23 cellular contexts compared by ENCODE assay signal in genomic region chr5:139794067-139794846, GRCh38. TPM values are rescaled to one million over a fixed set of nuclear protein-coding genes. Genes with fewer than 3 reads are reported as not detected.
DNase-seq lines count a peak whose midpoint lies in the region; ATAC-seq, FAIRE-seq and TF ChIP-seq lines count a peak whose summit lies in the region.
"Had no signal": no experiment of that assay in that cellular context is flagged by ENCODE, and none has a peak within 500 bp of the region (broad histone marks: within the 10 kb centered on the region; RNA-seq: fewer than 3 reads in every experiment).

No MANE protein-coding gene starts in this region.

- in situ Hi-C loops in K562 (cut with MboI), result no loop called here

- H3K4me3 ChIP-seq in CD4-positive, CD25-positive, alpha-beta regulatory T cell (ENCODE audit: low read depth, low read length), result no peak overlapping the region
- H3K4me3 ChIP-seq in CD8-positive, alpha-beta memory T cell (ENCODE audit: low read length), result no peak overlapping the region
- no peak overlapping the region for H3K4me3 ChIP-seq in K562

- intact Hi-C loops in K562 (cut with micrococcal nuclease) (no loop called here), natural killer cell (cut with micrococcal nuclease) (no loop called here)

- no peak overlapping the region for H3K27ac ChIP-seq in CD4-positive, CD25-positive, alpha-beta regulatory T cell (ENCODE audit: insufficient read depth, low read length, poor library complexity, severe bottlenecking)
- no peak overlapping the region for H3K27ac ChIP-seq in CD8-positive, alpha-beta memory T cell (ENCODE audit: low read depth, low read length)
- H3K27ac ChIP-seq in K562 (ENCODE audit: extremely low read depth, low read depth, low read length), result no peak overlapping the region
- H3K27ac ChIP-seq: thoracic aorta, WERI-Rb-1 had no signal

- TF ChIP-seq RAD21 in K562 (CRISPR knock-in tag; conservative IDR thresholded peaks at IDR 0.05 in 1 of 2, IDR thresholded peaks at IDR 0.05 in 1 of 2), result no peak

- no peaks in the 10 kb centered on the region for H3K9me3 Mint-ChIP-seq in CD4-positive, CD25-positive, alpha-beta regulatory T cell
- H3K9me3 Mint-ChIP-seq in CD8-positive, alpha-beta memory T cell, result no peaks in the 10 kb centered on the region
- no peaks in the 10 kb centered on the region for H3K9me3 Mint-ChIP-seq in natural killer cell
- H3K9me3 Mint-ChIP-seq: T-helper 1 cell treated with Interleukin-12 subunit alpha and Interleukin-12 subunit beta and Interleukin-4 antibody, amounts not matched to agents 30 μg/mL and 1 μg/mL, for 36 hours had no signal

- peaks cover 13% of the 10 kb centered on the region for H3K4me1 ChIP-seq in CD4-positive, CD25-positive, alpha-beta regulatory T cell (ENCODE audit: control insufficient read depth, insufficient read depth, low read length, poor library complexity, severe bottlenecking)
- no peaks in the 10 kb centered on the region for H3K4me1 ChIP-seq in CD8-positive, alpha-beta memory T cell (ENCODE audit: insufficient read depth, low read length)
- H3K4me1 ChIP-seq in K562 (replicated peaks in 1 of 2; ENCODE audit: control insufficient read depth in 2 of 2, insufficient read depth in 2 of 2, low read length in 2 of 2), result peaks cover 0 to 20% of the 10 kb centered on the region in 2 experiments; a peak in 2 of 5 replicates

- H3K36me3 ChIP-seq in CD4-positive, CD25-positive, alpha-beta regulatory T cell (ENCODE audit: control insufficient read depth, insufficient read depth, low read length), result no peaks in the 10 kb centered on the region
- no peaks in the 10 kb centered on the region for H3K36me3 ChIP-seq in CD8-positive, alpha-beta memory T cell (ENCODE audit: insufficient read depth, low read length)
- no peaks in the 10 kb centered on the region for H3K36me3 ChIP-seq in K562 (ENCODE audit: control insufficient read depth, insufficient read depth, low read length)
- H3K36me3 ChIP-seq: thoracic aorta, WERI-Rb-1 had no signal

- no peaks in the 10 kb centered on the region for H3K79me2 ChIP-seq in K562 (ENCODE audit: control insufficient read depth, insufficient read depth, low read length)

- no peaks in the 10 kb centered on the region for H3K36me3 Mint-ChIP-seq in CD4-positive, CD25-positive, alpha-beta regulatory T cell
- H3K36me3 Mint-ChIP-seq in CD8-positive, alpha-beta memory T cell, result peaks cover 0 to 5% (median 0%) of the 10 kb centered on the region in 3 donors
- H3K36me3 Mint-ChIP-seq in natural killer cell, result no peaks in the 10 kb centered on the region

- no peaks in the 10 kb centered on the region for H3K9me3 ChIP-seq in CD4-positive, CD25-positive, alpha-beta regulatory T cell (ENCODE audit: control insufficient read depth in 2 of 2, low read length in 2 of 2)
- H3K9me3 ChIP-seq in CD8-positive, alpha-beta memory T cell (ENCODE audit: low read length), result no peaks in the 10 kb centered on the region
- no peaks in the 10 kb centered on the region for H3K9me3 ChIP-seq in K562 (replicated peaks; ENCODE audit: control insufficient read depth, insufficient read depth, low read depth, low read length)
- H3K9me3 ChIP-seq: thoracic aorta had no signal

- CTCF ChIA-PET in CD8-positive, alpha-beta memory T cell (lab: Charles Lee), result interaction anchor here (1.4 to 1.6 kb wide), 3 partner anchors 9 to 174 kb away, joined by 4 to 9 read pairs (median 5); no protein-coding TSS in a partner anchor
- CTCF ChIA-PET in K562 (lab: Yijun Ruan, JAX; ENCODE audit: low intra/inter-chr PET ratio), result no interaction called here

- no TSS peak for BruUV-seq in K562 (replicated peaks; lab: Mats Ljungman, UMichigan)

- no peak overlapping the region for H3K9ac ChIP-seq in K562 (ENCODE audit: insufficient read depth in 1 of 2, low read depth in 2 of 2, low read length in 2 of 2)

- TF ChIP-seq POLR2A in K562 (conservative IDR thresholded peaks at IDR 0.05), result no peak

- FAIRE-seq in K562 (lab: Jason Lieb, UNC), result no peak
- FAIRE-seq: D721Med, frontal cortex, GM19239 had no signal

- H3K4me1 Mint-ChIP-seq in CD4-positive, CD25-positive, alpha-beta regulatory T cell, result peaks cover 0 to 19% (median 4%) of the 10 kb centered on the region in 4 donors
- peaks cover 5 to 18% (median 8%) of the 10 kb centered on the region in 3 donors for H3K4me1 Mint-ChIP-seq in CD8-positive, alpha-beta memory T cell
- peaks cover 0 to 6% of the 10 kb centered on the region in 2 donors for H3K4me1 Mint-ChIP-seq in natural killer cell

- no peak overlapping the region for H3K27ac Mint-ChIP-seq in CD4-positive, CD25-positive, alpha-beta regulatory T cell
- H3K27ac Mint-ChIP-seq in CD8-positive, alpha-beta memory T cell, result no peak overlapping the region
- H3K27ac Mint-ChIP-seq in natural killer cell, result no peak overlapping the region
- H3K27ac Mint-ChIP-seq: T-helper 1 cell treated with Interleukin-12 subunit alpha and Interleukin-12 subunit beta and Interleukin-4 antibody, amounts not matched to agents 30 μg/mL and 1 μg/mL, for 36 hours had no signal

- peaks cover 11% of the 10 kb centered on the region; the same call in 1 of the 2 replicates for H4K20me1 ChIP-seq in K562 (replicated peaks; ENCODE audit: control insufficient read depth, insufficient read depth, low read length)

- peak overlapping the region in 3 of 4 donors; percentile 45 to 78 (median 71) for H3K4me3 Mint-ChIP-seq in CD4-positive, CD25-positive, alpha-beta regulatory T cell
- peak overlapping the region; percentile 16 to 87 (median 63) for H3K4me3 Mint-ChIP-seq in CD8-positive, alpha-beta memory T cell
- peak overlapping the region; percentile 73 for H3K4me3 Mint-ChIP-seq in natural killer cell
- H3K4me3 Mint-ChIP-seq: T-helper 1 cell treated with Interleukin-12 subunit alpha and Interleukin-12 subunit beta and Interleukin-4 antibody, amounts not matched to agents 30 μg/mL and 1 μg/mL, for 36 hours had no signal

- no peak for TF ChIP-seq CTCF in K562 (IDR thresholded peaks at IDR 0.05 in 2 of 3, conservative IDR thresholded peaks at IDR 0.05 in 1 of 3; ENCODE audit: insufficient read depth in 2 of 3, low read depth in 1 of 3, low read length in 3 of 3)
- TF ChIP-seq CTCF in natural killer cell (IDR thresholded peaks at IDR 0.05), result no peak

- POLR2A ChIA-PET in CD8-positive, alpha-beta memory T cell (lab: Charles Lee), result no interaction called here
- POLR2A ChIA-PET in K562 (lab: Yijun Ruan, JAX), result interaction anchor here (0.7 to 1.0 kb wide), 3 partner anchors 19 to 177 kb away, joined by 3 to 4 read pairs (median 3); no protein-coding TSS in a partner anchor

- H3K4me2 ChIP-seq in K562 (ENCODE audit: insufficient read depth, low read length), result no peak overlapping the region

- DNase-seq in CD4-positive, CD25-positive, alpha-beta regulatory T cell, result no peak
- no peak for DNase-seq in CD8-positive, alpha-beta memory T cell
- no peak for DNase-seq in K562 (ENCODE audit: extremely low read depth in 1 of 4, low spot score in 3 of 4)
- DNase-seq in natural killer cell, result no peak
- DNase-seq in cerebellum (ENCODE audit: low spot score), result no peak
- DNase-seq in activated CD8-positive, alpha-beta memory T cell treated with anti-CD3 and anti-CD28 coated beads, Interleukin-2, amount 50 U/mL, for 48 hours, result no peak
- DNase-seq: activated effector memory CD4-positive, alpha-beta T cell treated with anti-CD3 and anti-CD28 coated beads, Interleukin-2, amount 50 U/mL, for 16 hours; amniotic stem cell; dorsolateral prefrontal cortex; MM.1S; NCI-H1436 treated with DMSO at 0.1 percent for 48 hours; NCI-H2171 treated with DMSO at 0.1 percent for 48 hours; NCI-H774; occipital lobe; SIG-M5; WERI-Rb-1 had no signal

- 14% methylated on average over 6 of the region's 6 CpGs for WGBS in K562 (ENCODE audit: insufficient coverage, low coverage, missing lambda C conversion rate)

- no peaks in the 10 kb centered on the region for H3K9me1 ChIP-seq in K562 (ENCODE audit: control insufficient read depth, insufficient read depth, low read length)

- H3K27me3 Mint-ChIP-seq in CD4-positive, CD25-positive, alpha-beta regulatory T cell, result peaks cover 61% of the 10 kb centered on the region
- H3K27me3 Mint-ChIP-seq in CD8-positive, alpha-beta memory T cell, result peaks cover 53 to 56% of the 10 kb centered on the region in 2 donors
- peaks cover 35 to 60% of the 10 kb centered on the region in 2 donors for H3K27me3 Mint-ChIP-seq in natural killer cell (ENCODE audit: low read depth in 2 of 2)

- no peak for ATAC-seq in CD4-positive, CD25-positive, alpha-beta regulatory T cell (ENCODE audit: low read depth in 2 of 2)
- ATAC-seq in K562 (no peak), natural killer cell (no peak), HG03139 (IDR thresholded peaks at IDR 0.05; ENCODE audit: unreplicated experiment) (no peak)

- H3K27me3 ChIP-seq in CD4-positive, CD25-positive, alpha-beta regulatory T cell (ENCODE audit: control insufficient read depth, insufficient read depth, low read length), result peaks cover 16% of the 10 kb centered on the region
- peaks cover 37% of the 10 kb centered on the region for H3K27me3 ChIP-seq in CD8-positive, alpha-beta memory T cell (ENCODE audit: insufficient read depth, low read length, poor library complexity, severe bottlenecking)
- peaks cover 26 to 55% of the 10 kb centered on the region in 2 experiments; a peak in 4 of 5 replicates for H3K27me3 ChIP-seq in K562 (ENCODE audit: control insufficient read depth in 2 of 2, insufficient read depth in 2 of 2, low read length in 2 of 2)

- no peak for TF ChIP-seq EP300 in K562 (IDR thresholded peaks at IDR 0.05; ENCODE audit: low read length)

- no peak overlapping the region for H2AFZ ChIP-seq in K562 (ENCODE audit: low read depth, low read length)

RNA-seq across cellular contexts. Expression of gene PSD2, which starts 1.4 kb away (rescaled TPM):
- total RNA-seq in CD4-positive, CD25-positive, alpha-beta regulatory T cell, result not detected
- polyA plus RNA-seq in CD4-positive, CD25-positive, alpha-beta regulatory T cell, result not detected
- not detected for total RNA-seq in CD8-positive, alpha-beta memory T cell
- polyA plus RNA-seq in CD8-positive, alpha-beta memory T cell, result 0.12 TPM
- total RNA-seq in K562 (2011; cell fraction: chromatin; rRNA removed; ENCODE audit: low replicate concordance), result 0.09 TPM in 2 replicates
- total RNA-seq in K562 (2011; cell fraction: nucleolus; rRNA removed), result under 0.01 TPM in 1 of 2 replicates, not detected in the other
- not detected in 2 replicates for total RNA-seq in K562 (2011; cell fraction: nucleoplasm; rRNA removed)
- 0.09 TPM in 1 of 2 replicates, not detected in the other for total RNA-seq in K562 (2014; rRNA removed)
- not detected in 2 replicates for total RNA-seq in K562 (2014; rRNA removed; fragmentation: Illumina TruSeq; extraction: Trizol)
- not detected in 2 replicates for total RNA-seq in K562 (2015; rRNA removed; fragmentation: Illumina TruSeq; extraction: Trizol)
- total RNA-seq in K562 (2021), result 0.04 and 0.07 TPM in 2 replicates
- 0.04 and 0.11 TPM in 2 replicates for polyA plus RNA-seq in K562 (2011; rRNA removed)
- 0.09 TPM in 1 of 2 replicates, not detected in the other for polyA plus RNA-seq in K562 (2011; cell fraction: cytosol; rRNA removed)
- 0.18 and 0.29 TPM in 2 replicates for polyA plus RNA-seq in K562 (2011; cell fraction: nucleus; rRNA removed)
- 0.01 and 0.06 TPM in 2 replicates for polyA plus RNA-seq in K562 (2012)
- polyA plus RNA-seq in K562 (2014; fragmentation: Illumina TruSeq; extraction: Trizol), result 0.01 TPM in 1 of 2 replicates, not detected in the other
- polyA plus RNA-seq in K562 (2014; fragmentation: Nextera tagmentation; extraction: Ambion mirVana), result not detected
- 0.01 TPM in 1 of 2 replicates, not detected in the other for polyA plus RNA-seq in K562 (2014; rRNA removed)
- polyA minus RNA-seq in K562 (2011; rRNA and poly(A)+ RNA removed), result 0.03 TPM in 1 of 2 replicates, not detected in the other
- polyA minus RNA-seq in K562 (2011; cell fraction: cytosol; rRNA and poly(A)+ RNA removed), result not detected in 2 replicates
- 0.11 TPM in 1 of 2 replicates, not detected in the other for polyA minus RNA-seq in K562 (2011; cell fraction: nucleus; rRNA and poly(A)+ RNA removed)
- 1 to 10 TPM; 1.3 to 2.5 (median 1.3) TPM for total RNA-seq in natural killer cell
- 16.7 TPM for total RNA-seq in cerebellum
- total RNA-seq: mesenteric fat pad had no signal
